Comparison of ENCODE assay signal across 8 cellular contexts in genomic region chr13:110560606-110561334, GRCh38. TPM values are rescaled to one million over a fixed set of nuclear protein-coding genes. Genes with fewer than 3 reads are reported as not detected.
DNase-seq lines count a peak whose midpoint lies in the region; ATAC-seq and TF ChIP-seq lines count a peak whose summit lies in the region.

No MANE protein-coding gene starts in this region.

- H3K9ac ChIP-seq in endocrine pancreas (ENCODE audit: control insufficient read depth, insufficient read depth, low read length): peak overlapping the region; percentile 91

- TF ChIP-seq CTCF in RWPE2 (IDR thresholded peaks at IDR 0.05; ENCODE audit: poor library complexity, severe bottlenecking): no peak

- no peaks in the 10 kb centered on the region for H3K9me3 ChIP-seq in RWPE2 (ENCODE audit: severe bottlenecking)
- no peaks in the 10 kb centered on the region for H3K9me3 ChIP-seq in endocrine pancreas (ENCODE audit: control insufficient read depth, low read length)
- no peaks in the 10 kb centered on the region for H3K9me3 ChIP-seq in mononuclear cell (ENCODE audit: low read depth, low read length)

- no peaks in the 10 kb centered on the region for H3K27me3 ChIP-seq in RWPE2 (ENCODE audit: insufficient read depth, poor library complexity, severe bottlenecking)
- no peaks in the 10 kb centered on the region for H3K27me3 ChIP-seq in endocrine pancreas (ENCODE audit: control insufficient read depth, insufficient read depth, low read length)
- no peaks in the 10 kb centered on the region for H3K27me3 ChIP-seq in mononuclear cell (ENCODE audit: insufficient read depth, low read length)

- H3K4me1 ChIP-seq in RWPE2 (ENCODE audit: insufficient read depth, poor library complexity, severe bottlenecking) (peaks cover 7% of the 10 kb centered on the region), endocrine pancreas (ENCODE audit: control insufficient read depth, insufficient read depth, low read length) (peaks cover 10% of the 10 kb centered on the region), mononuclear cell (ENCODE audit: insufficient read depth, low read length) (peaks cover 42% of the 10 kb centered on the region)

- ATAC-seq in HG02763 (IDR thresholded peaks at IDR 0.05; ENCODE audit: unreplicated experiment) (peak; percentile 19), RWPE2 (ENCODE audit: low read depth) (peak; percentile 31), GM18502 (IDR thresholded peaks at IDR 0.05; ENCODE audit: poor library complexity, unreplicated experiment) (no peak)

- H3K4me3 ChIP-seq in RWPE2 (ENCODE audit: severe bottlenecking) (peak overlapping the region; percentile 85), endocrine pancreas (ENCODE audit: control insufficient read depth, insufficient read depth, low read length) (peak overlapping the region; percentile 67), mononuclear cell (ENCODE audit: low read length) (peak overlapping the region; percentile 68)

- peak overlapping the region; percentile 70 for H3K27ac ChIP-seq in RWPE2 (ENCODE audit: poor library complexity, severe bottlenecking)

- DNase-seq in SHP77 (lab: John Stamatoyannopoulos, UW) (peak; percentile 42 to 57), SHP77 treated with DMSO at 0.1 percent for 48 hours (lab: John Stamatoyannopoulos, UW) (no peak), RWPE2 (ENCODE audit: low spot score) (no peak), DMS114 treated with DMSO at 0.1 percent for 48 hours (lab: John Stamatoyannopoulos, UW; ENCODE audit: unreplicated experiment) (no peak)

- H3K36me3 ChIP-seq in RWPE2 (ENCODE audit: low read depth): no peaks in the 10 kb centered on the region; the same call in 1 of the 2 replicates
- no peaks in the 10 kb centered on the region for H3K36me3 ChIP-seq in endocrine pancreas (ENCODE audit: control insufficient read depth, insufficient read depth, low read length)

RNA-seq across cellular contexts. Expression of gene RAB20, which starts 0.8 kb away (rescaled TPM):
- total RNA-seq in mononuclear cell: 50.6 TPM

RNA-seq across cellular contexts. Expression of gene NAXD, which starts 54.6 kb away (rescaled TPM):
- total RNA-seq in mononuclear cell: 9.8 TPM

Comparison
In these comparisons a context has a peak if more than half of its experiments do, and no peak if none do; other contexts are left out.
1. DNase-seq: peak in SHP77 (2 of 2); none in SHP77 treated with DMSO at 0.1 percent for 48 hours (single experiment), RWPE2 (single experiment) and DMS114 treated with DMSO at 0.1 percent for 48 hours (single experiment).
2. Peak in every context shown above with its lines, with median percentiles within 50 percentile points of each other: H3K4me3 ChIP-seq.